In genomic region chr3:51963951-51964451, GRCh38 we compare ENCODE assay signal across 17 cellular contexts. TPM values are rescaled to one million over a fixed set of nuclear protein-coding genes. Genes with fewer than 3 reads are reported as not detected.
DNase-seq lines count a peak whose midpoint lies in the region; ATAC-seq and TF ChIP-seq lines count a peak whose summit lies in the region.
"Had no signal": no experiment of that assay in that cellular context is flagged by ENCODE, and none has a peak within 500 bp of the region (broad histone marks: within the 10 kb centered on the region; RNA-seq: fewer than 3 reads in every experiment).

No MANE protein-coding gene starts in this region.

- ATAC-seq in HG03469 (IDR thresholded peaks at IDR 0.05; ENCODE audit: unreplicated experiment) (no peak), HG02840 (IDR thresholded peaks at IDR 0.05; ENCODE audit: low FRiP score, unreplicated experiment) (no peak)
- ATAC-seq: Panc1, sciatic nerve had no signal

- TF ChIP-seq CTCF in glutamatergic neuron (IDR thresholded peaks at IDR 0.05; ENCODE audit: partially characterized antibody, unreplicated experiment) (no peak), Caco-2 (IDR thresholded peaks at IDR 0.05; ENCODE audit: insufficient read depth in 1 of 2, low read depth in 1 of 2, low read length in 1 of 2, severe bottlenecking in 1 of 2, unreplicated experiment in 1 of 2) (no peak)

- peaks cover 42% of the 10 kb centered on the region for H3K27me3 Mint-ChIP-seq in glutamatergic neuron (ENCODE audit: unreplicated experiment)
- no peaks in the 10 kb centered on the region for H3K27me3 Mint-ChIP-seq in Caco-2 (ENCODE audit: insufficient read depth, unreplicated experiment)

- BruUV-seq in Caco-2 (replicated peaks; lab: Mats Ljungman, UMichigan), result no TSS peak

- H3K27me3 ChIP-seq in Caco-2 (replicated peaks; ENCODE audit: control insufficient read depth, insufficient read depth, low read length), result no peaks in the 10 kb centered on the region

- DNase-seq in ELF-1 (ENCODE audit: low read depth, low spot score) (peak; percentile 52), NCI-H82 treated with DMSO at 0.1 percent for 48 hours (lab: John Stamatoyannopoulos, UW; ENCODE audit: unreplicated experiment) (peak; percentile 91), glutamatergic neuron (peak; percentile 77), nucleus accumbens (lab: John Stamatoyannopoulos, UW) (peak in 44 of 56 donors; percentile 17 to 83 (median 51)), Caco-2 (no peak), HUDEP-2 (lab: John Stamatoyannopoulos, UW; ENCODE audit: unreplicated experiment in 76 of 76) (no peak)
- DNase-seq: activated CD4-positive, alpha-beta T cell treated with anti-CD3 and anti-CD28 coated beads, Interleukin-2, amount 50 U/mL, for 48 hours; IMR-90; mesendoderm; NCI-H1694; T-helper 9 cell had no signal

- peak overlapping the region; percentile 100 for H3K27ac Mint-ChIP-seq in glutamatergic neuron (ENCODE audit: unreplicated experiment)
- H3K27ac Mint-ChIP-seq in Caco-2 (ENCODE audit: unreplicated experiment), result no peak overlapping the region
- H3K27ac Mint-ChIP-seq: activated T-helper 2 cell treated with anti-CD3 and anti-CD28 coated beads, Interferon-gamma antibody, Interleukin-2, Interleukin-4, amounts not matched to agents 10 μg/mL and 5 μg/mL and 100 μg/mL, durations not matched to agents 14 hours and 24 hours and 36 hours had no signal

- peaks cover 34% of the 10 kb centered on the region for H3K4me1 Mint-ChIP-seq in glutamatergic neuron (ENCODE audit: low read depth, unreplicated experiment)
- peaks cover 17% of the 10 kb centered on the region for H3K4me1 Mint-ChIP-seq in Caco-2 (ENCODE audit: low read depth, unreplicated experiment)

- H3K9me3 ChIP-seq in Caco-2, result no peaks in the 10 kb centered on the region

- H3K4me3 Mint-ChIP-seq in glutamatergic neuron (ENCODE audit: unreplicated experiment), result peak overlapping the region; percentile 98
- no peak overlapping the region for H3K4me3 Mint-ChIP-seq in Caco-2 (ENCODE audit: unreplicated experiment)

- CTCF ChIA-PET in Caco-2 (lab: Charles Lee), result interaction anchor here (1.0 kb wide), 1 partner anchor 23 kb away, joined by 3 read pairs; the partner anchor contains the start of gene RRP9

- H3K4me1 ChIP-seq in Caco-2, result peaks cover 13% of the 10 kb centered on the region

- H3K36me3 Mint-ChIP-seq in glutamatergic neuron (ENCODE audit: unreplicated experiment) (peaks cover 11% of the 10 kb centered on the region), Caco-2 (ENCODE audit: insufficient read depth, unreplicated experiment) (peaks cover 12% of the 10 kb centered on the region)

- H3K4me3 ChIP-seq in Caco-2 (ENCODE audit: low read depth, low read length), result no peak overlapping the region

- peaks cover 48% of the 10 kb centered on the region for H3K9me3 Mint-ChIP-seq in glutamatergic neuron (ENCODE audit: unreplicated experiment)
- H3K9me3 Mint-ChIP-seq in Caco-2 (ENCODE audit: unreplicated experiment), result no peaks in the 10 kb centered on the region
- H3K9me3 Mint-ChIP-seq: activated T-helper 2 cell treated with anti-CD3 and anti-CD28 coated beads, Interferon-gamma antibody, Interleukin-2, Interleukin-4, amounts not matched to agents 10 μg/mL and 5 μg/mL and 100 μg/mL, durations not matched to agents 14 hours and 24 hours and 36 hours had no signal

- no peaks in the 10 kb centered on the region for H3K36me3 ChIP-seq in Caco-2 (ENCODE audit: control insufficient read depth, insufficient read depth, low read length)

- intact Hi-C loops in Caco-2 (cut with micrococcal nuclease; ENCODE audit: unreplicated experiment), result no loop called here

- POLR2A ChIA-PET in Caco-2 (lab: Charles Lee), result no interaction called here

RNA-seq across cellular contexts. Expression of gene PCBP4, which starts 3.3 kb away (rescaled TPM):
- total RNA-seq in glutamatergic neuron (ENCODE audit: unreplicated experiment), result 1,577 TPM
- 42.3 and 46.5 TPM in 2 replicates for total RNA-seq in Caco-2 (2022)

RNA-seq across cellular contexts. Expression of gene GPR62, which starts 8.8 kb away (rescaled TPM):
- 0.44 TPM for total RNA-seq in glutamatergic neuron (ENCODE audit: unreplicated experiment)
- not detected in 2 replicates for total RNA-seq in Caco-2 (2022)
- total RNA-seq: activated T-helper 2 cell treated with anti-CD3 and anti-CD28 coated beads, Interferon-gamma antibody, Interleukin-2, Interleukin-4, amounts not matched to agents 10 μg/mL and 5 μg/mL and 100 μg/mL, durations not matched to agents 14 hours and 24 hours and 36 hours; bronchial epithelial cell had no signal

RNA-seq across cellular contexts. Expression of gene ABHD14B, which starts 9.8 kb away (rescaled TPM):
- 6.7 TPM for total RNA-seq in glutamatergic neuron (ENCODE audit: unreplicated experiment)
- total RNA-seq in Caco-2 (2022), result 26.8 and 29.0 TPM in 2 replicates

RNA-seq across cellular contexts. Expression of gene ABHD14A, which starts 10.9 kb away (rescaled TPM):
- 12.7 TPM for total RNA-seq in glutamatergic neuron (ENCODE audit: unreplicated experiment)
- total RNA-seq in Caco-2 (2022), result 14.0 and 16.3 TPM in 2 replicates

RNA-seq across cellular contexts. Expression of gene ACY1, which starts 19.3 kb away (rescaled TPM):
- total RNA-seq in glutamatergic neuron (ENCODE audit: unreplicated experiment) (13.2 TPM), Caco-2 (2022) (62.4 and 67.9 TPM in 2 replicates)

Comparison
In these comparisons a context has a peak if more than half of its experiments do, and no peak if none do; other contexts are left out.
1. DNase-seq: peak in ELF-1 (single experiment), NCI-H82 treated with DMSO at 0.1 percent for 48 hours (single experiment), glutamatergic neuron (single experiment) and nucleus accumbens (44 of 56); none in Caco-2 (0 of 2) and HUDEP-2 (0 of 76).
2. RNA of gene PCBP4, which starts 3.3 kb away (total RNA-seq): 1,577 TPM in glutamatergic neuron (single experiment); 42.3 to 46.5 TPM in Caco-2; every median in the first group is over 10 times any median in the second.